In the genomic region with DNA sequence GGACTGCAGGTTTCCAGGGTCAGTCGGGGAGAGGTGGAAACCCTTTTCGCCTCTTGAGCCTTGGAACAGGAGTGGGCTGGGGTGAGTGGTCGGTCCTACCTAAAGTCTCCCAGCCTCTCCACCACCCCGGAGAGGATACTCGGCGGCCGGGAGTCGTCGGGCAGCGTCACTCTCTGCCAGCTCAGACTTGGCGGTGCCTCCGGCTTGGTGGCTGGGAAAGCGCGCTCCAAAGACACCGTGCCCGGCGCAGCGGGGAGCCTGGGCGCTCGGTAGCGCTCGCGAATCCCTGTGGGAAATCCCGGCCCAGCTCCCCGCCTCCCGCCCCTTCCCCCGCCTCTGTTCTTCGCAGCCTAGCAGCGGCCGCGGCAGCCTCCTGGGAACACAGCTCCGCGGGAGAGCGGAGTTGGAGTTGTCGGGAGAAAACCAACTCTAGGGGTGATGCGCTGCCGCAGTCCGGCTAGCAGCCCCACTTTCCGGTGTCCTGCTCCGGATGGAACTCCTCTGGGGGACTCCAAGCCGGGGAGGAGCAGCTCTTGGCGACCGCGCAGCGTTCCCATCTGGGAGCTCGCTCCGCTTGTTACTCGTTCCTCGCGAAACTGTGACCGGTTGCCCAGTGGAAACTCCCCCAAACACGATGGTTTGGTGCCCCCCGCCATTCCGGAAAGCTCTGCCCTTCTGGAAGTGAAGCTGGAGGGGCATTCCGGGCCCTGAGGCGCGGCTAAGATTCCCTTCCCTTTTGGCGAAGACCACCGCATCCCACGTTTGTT, we compare ENCODE assay signal across 8 cellular contexts.
DNase-seq lines count a peak whose midpoint lies in the region; TF ChIP-seq lines count a peak whose summit lies in the region.

No MANE protein-coding gene starts in this region.

- H3K36me3 ChIP-seq in rectal smooth muscle tissue (ENCODE audit: control insufficient read depth, insufficient read depth, low read length): no peaks in the 10 kb centered on the region

- H3K4me3 ChIP-seq in fibroblast of mammary gland (ENCODE audit: control insufficient read depth, low read depth, low read length) (peak overlapping the region; percentile 53), rectal smooth muscle tissue (ENCODE audit: low read length) (peak overlapping the region; percentile 78)

- DNase-seq in ELR (ENCODE audit: low read depth) (peak; percentile 15), NCI-H2196 (lab: John Stamatoyannopoulos, UW; ENCODE audit: unreplicated experiment) (peak; percentile 18), fibroblast of mammary gland (ENCODE audit: low read depth) (peak; percentile 15), SIG-M5 (lab: John Stamatoyannopoulos, UW) (no peak), NCI-H226 (no peak), GM10248 (ENCODE audit: extremely low spot score) (no peak), NAMALWA (ENCODE audit: low spot score) (no peak)

- CTCF ChIA-PET in GM10248 (lab: Yijun Ruan, JAX): interaction anchor here (0.9 to 2.9 kb wide), 4 partner anchors 449 to 1247 kb away, joined by 3 to 20 read pairs (median 10); no protein-coding TSS in a partner anchor

- peak overlapping the region; percentile 95 for H3K27ac ChIP-seq in rectal smooth muscle tissue (ENCODE audit: low read depth, low read length)

- POLR2A ChIA-PET in GM10248 (lab: Yijun Ruan, JAX): no interaction called here

- peaks cover 10% of the 10 kb centered on the region for H3K27me3 ChIP-seq in rectal smooth muscle tissue (ENCODE audit: control insufficient read depth, insufficient read depth, low read length)

- TF ChIP-seq CTCF in fibroblast of mammary gland (conservative IDR thresholded peaks at IDR 0.05; ENCODE audit: control insufficient read depth, insufficient read depth, low read depth, low read length) (no peak), GM10248 (IDR thresholded peaks at IDR 0.05; ENCODE audit: control extremely low read depth, extremely low read depth, low read depth, missing control alignments) (no peak)

- no peak overlapping the region for H3K9ac ChIP-seq in rectal smooth muscle tissue (ENCODE audit: low read length)

- H3K4me1 ChIP-seq in rectal smooth muscle tissue (ENCODE audit: control insufficient read depth, insufficient read depth, low read length): peaks cover 12% of the 10 kb centered on the region

Comparison
In these comparisons a context has a peak if more than half of its experiments do, and no peak if none do; other contexts are left out.
1. DNase-seq: peak in ELR (single experiment), NCI-H2196 (single experiment) and fibroblast of mammary gland (single experiment); none in SIG-M5 (single experiment), NCI-H226 (single experiment), GM10248 (single experiment) and NAMALWA (single experiment).